In the genomic region with DNA sequence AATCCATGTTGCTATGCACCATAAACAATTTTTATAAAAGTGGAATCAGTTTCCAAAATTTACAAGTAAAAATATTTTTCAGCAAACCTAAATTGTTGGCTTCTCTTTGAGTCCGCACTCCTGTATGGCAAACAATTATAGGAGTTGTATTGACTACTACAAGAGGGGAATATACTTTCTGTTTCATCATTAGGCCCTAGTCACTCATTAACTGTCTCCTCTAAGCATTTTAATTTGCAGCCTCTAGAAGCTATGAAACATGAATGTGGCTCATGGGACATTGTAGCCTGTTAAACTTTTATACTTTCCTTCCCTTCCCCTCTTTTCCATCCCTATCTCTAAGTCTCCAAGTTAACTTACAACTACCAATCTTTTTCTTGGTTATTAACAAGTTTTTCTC, we compare ENCODE assay signal across 18 cellular contexts. TPM values are rescaled to one million over a fixed set of nuclear protein-coding genes. Genes with fewer than 3 reads are reported as not detected.
DNase-seq lines count a peak whose midpoint lies in the region; ATAC-seq, FAIRE-seq and TF ChIP-seq lines count a peak whose summit lies in the region.
"Had no signal": no experiment of that assay in that cellular context is flagged by ENCODE, and none has a peak within 500 bp of the region (broad histone marks: within the 10 kb centered on the region; RNA-seq: fewer than 3 reads in every experiment).

No MANE protein-coding gene starts in this region.

- H3K9ac ChIP-seq in HepG2 (ENCODE audit: insufficient read depth, low read depth, low read length): no peak overlapping the region
- H3K9ac ChIP-seq: BLaER1 had no signal

- peaks cover 0 to 6% (median 0%) of the 10 kb centered on the region in 4 donors for H3K4me1 ChIP-seq in right lobe of liver
- H3K4me1 ChIP-seq in HepG2 (ENCODE audit: insufficient read depth, low read length): no peaks in the 10 kb centered on the region
- no peaks in the 10 kb centered on the region for H3K4me1 ChIP-seq in mucosa of descending colon (ENCODE audit: low read depth)
- H3K4me1 ChIP-seq: BLaER1 had no signal

- in situ Hi-C loops in HepG2 (cut with HindIII; ENCODE audit: extremely low pct_ligation_motif_present, low pct_unique_long_range_greater_than_20kb): no loop called here

- DNase-seq in right lobe of liver: no peak
- DNase-seq in HepG2 (ENCODE audit: low spot score): no peak
- DNase-seq in left lobe of liver (ENCODE audit: low spot score): no peak
- no peak for DNase-seq in omental fat pad (ENCODE audit: low spot score)
- DNase-seq in DMS79 treated with DMSO at 0.1 percent for 48 hours (lab: John Stamatoyannopoulos, UW): no peak
- DNase-seq in mucosa of descending colon: no peak
- DNase-seq: 8988T; CD4-positive, alpha-beta memory T cell; DMS153; DMS79; GF-D8; GOT3; H9; IMR-90 had no signal

- H3K4me2 ChIP-seq in HepG2 (ENCODE audit: low read depth, low read length): no peak overlapping the region
- H3K4me2 ChIP-seq: BLaER1 had no signal

- H3K9me3 ChIP-seq in right lobe of liver (no peaks in the 10 kb centered on the region), HepG2 (ENCODE audit: low read length) (no peaks in the 10 kb centered on the region), mucosa of descending colon (no peaks in the 10 kb centered on the region)
- H3K9me3 ChIP-seq: BLaER1 had no signal

- WGBS in right lobe of liver (ENCODE audit: insufficient coverage, low coverage, low lambda C conversion rate, missing lambda C conversion rate): 50% methylated on average over 1 of the region's 1 CpG
- WGBS in HepG2 (ENCODE audit: low lambda C conversion rate): 85% methylated on average over 1 of the region's 1 CpG

- H4K20me1 ChIP-seq in HepG2 (ENCODE audit: insufficient read depth, low read length): no peaks in the 10 kb centered on the region
- H4K20me1 ChIP-seq: BLaER1 had no signal

- POLR2A ChIA-PET in HepG2 (lab: Yijun Ruan, JAX): no interaction called here

- no peak for TF ChIP-seq POLR2A in right lobe of liver (IDR thresholded peaks at IDR 0.05)
- TF ChIP-seq POLR2A in HepG2 (IDR thresholded peaks at IDR 0.05; ENCODE audit: insufficient read depth in 1 of 2, low read depth in 2 of 2, low read length in 2 of 2): no peak

- H3K4me3 ChIP-seq in right lobe of liver: no peak overlapping the region
- H3K4me3 ChIP-seq in HepG2 (replicated peaks in 1 of 3; ENCODE audit: insufficient read depth in 1 of 3, low read depth in 2 of 3, low read length in 3 of 3): no peak overlapping the region
- H3K4me3 ChIP-seq in mucosa of descending colon: no peak overlapping the region
- H3K4me3 ChIP-seq: BLaER1, K562 had no signal

- CTCF ChIA-PET in HepG2 (lab: Yijun Ruan, JAX; ENCODE audit: low intra/inter-chr PET ratio, low total read pairs): no interaction called here

- no peak for FAIRE-seq in HepG2 (lab: Jason Lieb, UNC)
- FAIRE-seq: K562 had no signal

- no peak overlapping the region for H3K27ac ChIP-seq in right lobe of liver
- no peak overlapping the region for H3K27ac ChIP-seq in HepG2 (ENCODE audit: extremely low read length, insufficient read depth, low read length)
- H3K27ac ChIP-seq: BLaER1, HL-60 had no signal

- TF ChIP-seq EP300 in HepG2 (IDR thresholded peaks at IDR 0.05; ENCODE audit: low read depth in 2 of 2, low read length in 2 of 2): no peak
- no peak for TF ChIP-seq EP300 in HepG2 (CRISPR knock-in tag; IDR thresholded peaks at IDR 0.05; ENCODE audit: borderline replicate concordance)

- TF ChIP-seq RAD21 in HepG2 (CRISPR knock-in tag; IDR thresholded peaks at IDR 0.05): no peak

- no peak overlapping the region for H2AFZ ChIP-seq in HepG2 (ENCODE audit: low read length)

- no peak for TF ChIP-seq CTCF in right lobe of liver (IDR thresholded peaks at IDR 0.05)
- no peak for TF ChIP-seq CTCF in HepG2 (CRISPR knock-in tag; IDR thresholded peaks at IDR 0.05)
- TF ChIP-seq CTCF in omental fat pad (IDR thresholded peaks at IDR 0.05): no peak
- no peak for TF ChIP-seq CTCF in mucosa of descending colon (IDR thresholded peaks at IDR 0.05)

- BruUV-seq in HepG2 (replicated peaks; lab: Mats Ljungman, UMichigan): no TSS peak

- no peaks in the 10 kb centered on the region for H3K27me3 ChIP-seq in right lobe of liver
- no peaks in the 10 kb centered on the region for H3K27me3 ChIP-seq in HepG2 (ENCODE audit: control insufficient read depth in 1 of 2, insufficient read depth in 2 of 2, low read length in 2 of 2)
- H3K27me3 ChIP-seq: BLaER1 had no signal

- ATAC-seq in right lobe of liver (peak; percentile 72 to 92 (median 77)), HepG2 (no peak), HG02759 (IDR thresholded peaks at IDR 0.05; ENCODE audit: unreplicated experiment) (peak; percentile 50), left lobe of liver (peak; percentile 74), omental fat pad (ENCODE audit: low FRiP score) (no peak), mucosa of descending colon (no peak)
- ATAC-seq: K562 had no signal

- intact Hi-C loops in right lobe of liver (cut with DNase I): no loop called here
- intact Hi-C loops in HepG2 (cut with micrococcal nuclease; ENCODE audit: unreplicated experiment): no loop called here
- intact Hi-C loops in mucosa of descending colon (cut with DNase I, micrococcal nuclease): no loop called here

- no peaks in the 10 kb centered on the region for H3K79me2 ChIP-seq in HepG2 (ENCODE audit: insufficient read depth, low read length)

- H3K36me3 ChIP-seq in right lobe of liver: no peaks in the 10 kb centered on the region
- H3K36me3 ChIP-seq in HepG2 (replicated peaks in 1 of 2; ENCODE audit: control insufficient read depth in 1 of 2, insufficient read depth in 2 of 2, low read length in 2 of 2): no peaks in the 10 kb centered on the region
- no peaks in the 10 kb centered on the region for H3K36me3 ChIP-seq in mucosa of descending colon (ENCODE audit: low read depth)
- H3K36me3 ChIP-seq: BLaER1 had no signal

TF ChIP-seq in HepG2, 621 proteins besides CTCF, POLR2A, EP300 and RAD21 (continues in another document):
- TF ChIP-seq, protein P1, sequence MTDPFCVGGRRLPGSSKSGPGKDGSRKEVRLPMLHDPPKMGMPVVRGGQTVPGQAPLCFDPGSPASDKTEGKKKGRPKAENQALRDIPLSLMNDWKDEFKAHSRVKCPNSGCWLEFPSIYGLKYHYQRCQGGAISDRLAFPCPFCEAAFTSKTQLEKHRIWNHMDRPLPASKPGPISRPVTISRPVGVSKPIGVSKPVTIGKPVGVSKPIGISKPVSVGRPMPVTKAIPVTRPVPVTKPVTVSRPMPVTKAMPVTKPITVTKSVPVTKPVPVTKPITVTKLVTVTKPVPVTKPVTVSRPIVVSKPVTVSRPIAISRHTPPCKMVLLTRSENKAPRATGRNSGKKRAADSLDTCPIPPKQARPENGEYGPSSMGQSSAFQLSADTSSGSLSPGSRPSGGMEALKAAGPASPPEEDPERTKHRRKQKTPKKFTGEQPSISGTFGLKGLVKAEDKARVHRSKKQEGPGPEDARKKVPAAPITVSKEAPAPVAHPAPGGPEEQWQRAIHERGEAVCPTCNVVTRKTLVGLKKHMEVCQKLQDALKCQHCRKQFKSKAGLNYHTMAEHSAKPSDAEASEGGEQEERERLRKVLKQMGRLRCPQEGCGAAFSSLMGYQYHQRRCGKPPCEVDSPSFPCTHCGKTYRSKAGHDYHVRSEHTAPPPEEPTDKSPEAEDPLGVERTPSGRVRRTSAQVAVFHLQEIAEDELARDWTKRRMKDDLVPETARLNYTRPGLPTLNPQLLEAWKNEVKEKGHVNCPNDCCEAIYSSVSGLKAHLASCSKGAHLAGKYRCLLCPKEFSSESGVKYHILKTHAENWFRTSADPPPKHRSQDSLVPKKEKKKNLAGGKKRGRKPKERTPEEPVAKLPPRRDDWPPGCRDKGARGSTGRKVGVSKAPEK (CRISPR knock-in tag; IDR thresholded peaks at IDR 0.05; ENCODE audit: borderline replicate concordance): no peak

RNA-seq across cellular contexts. Expression of a gene that starts 58.9 kb away (rescaled TPM):
- total RNA-seq in right lobe of liver: 10 to 100 TPM in 5 of 6 experiments, 1 to 10 TPM in 1; 9.4 to 21.4 (median 18.2) TPM
- 5.1 and 9.8 TPM in 2 replicates for total RNA-seq in HepG2 (2016; rRNA removed; fragmentation: Illumina TruSeq; extraction: Trizol)
- 1.1 and 1.6 TPM in 2 replicates for total RNA-seq in HepG2 (2016; cell fraction: cytosol; rRNA removed; fragmentation: Illumina TruSeq; extraction: Trizol; ENCODE audit: low read depth)
- 7.4 and 8.5 TPM in 2 replicates for total RNA-seq in HepG2 (2016; cell fraction: insoluble cytoplasmic fraction; rRNA removed; fragmentation: Illumina TruSeq; extraction: Trizol)
- total RNA-seq in HepG2 (2016; cell fraction: membrane; rRNA removed; fragmentation: Illumina TruSeq; extraction: Trizol): 2.3 and 3.5 TPM in 2 replicates
- 36.8 and 38.2 TPM in 2 replicates for total RNA-seq in HepG2 (2016; cell fraction: nucleus; rRNA removed; fragmentation: Illumina TruSeq; extraction: Trizol)
- polyA plus RNA-seq in HepG2 (2011; rRNA removed): 14.9 and 16.4 TPM in 2 replicates
- 5.3 and 9.4 TPM in 2 replicates for polyA plus RNA-seq in HepG2 (2011; cell fraction: cytosol; rRNA removed)
- 24.6 and 25.9 TPM in 2 replicates for polyA plus RNA-seq in HepG2 (2011; cell fraction: nucleus; rRNA removed)
- polyA plus RNA-seq in HepG2 (2012): 12.7 and 15.0 TPM in 2 replicates
- polyA plus RNA-seq in HepG2 (2016; cell fraction: cytosol; fragmentation: Illumina TruSeq; extraction: Trizol; ENCODE audit: low read depth): 0.40 and 0.97 TPM in 2 replicates
- 4.2 and 6.6 TPM in 2 replicates for polyA plus RNA-seq in HepG2 (2016; cell fraction: insoluble cytoplasmic fraction; fragmentation: Illumina TruSeq; extraction: Trizol; ENCODE audit: low read depth)
- polyA plus RNA-seq in HepG2 (2016; cell fraction: membrane; fragmentation: Illumina TruSeq; extraction: Trizol; ENCODE audit: low read depth): 1.3 and 1.9 TPM in 2 replicates
- 17.4 and 22.5 TPM in 2 replicates for polyA plus RNA-seq in HepG2 (2016; cell fraction: nucleus; fragmentation: Illumina TruSeq; extraction: Trizol; ENCODE audit: insufficient read depth, low read depth)
- 4.3 and 14.6 TPM in 2 replicates for polyA minus RNA-seq in HepG2 (2011; rRNA and poly(A)+ RNA removed; ENCODE audit: low replicate concordance)
- polyA minus RNA-seq in HepG2 (2011; cell fraction: cytosol; rRNA and poly(A)+ RNA removed): 9.0 and 9.7 TPM in 2 replicates
- polyA minus RNA-seq in HepG2 (2011; cell fraction: nucleus; rRNA and poly(A)+ RNA removed): 226 and 257 TPM in 2 replicates
- 9.5 TPM for total RNA-seq in left lobe of liver
- 100 to 1,000 TPM in 3 of 4 donors, 10 to 100 TPM in 1; 94.7 to 205 (median 126) TPM for total RNA-seq in omental fat pad
- total RNA-seq in mucosa of descending colon: 10 to 100 TPM; 41.7 to 52.2 (median 51.0) TPM

Comparison
In these comparisons a context has a peak if more than half of its experiments do, and no peak if none do; other contexts are left out.
1. ATAC-seq: peak in right lobe of liver (4 of 4), HG02759 (single experiment) and left lobe of liver (single experiment); none in HepG2 (single experiment), omental fat pad (single experiment) and mucosa of descending colon (single experiment).